ENCODE assay signal across 1 cellular context in genomic region chr3:49007771-49008528, GRCh38.
A peak's percentile ranks its signal among the peaks of the same experiment; 100 is the strongest.
TF ChIP-seq lines count a peak whose summit lies in the region.

No MANE protein-coding gene starts in this region.

TF ChIP-seq in HepG2, 621 proteins besides CTCF, POLR2A, EP300 and RAD21:
- TF ChIP-seq RORA (CRISPR knock-in tag; IDR thresholded peaks at IDR 0.05) = no peak
- no peak for TF ChIP-seq MTERF4 (CRISPR knock-in tag; IDR thresholded peaks at IDR 0.05)
- TF ChIP-seq ZNF709 (CRISPR knock-in tag; IDR thresholded peaks at IDR 0.05) = no peak
- no peak for TF ChIP-seq KLF12 (CRISPR knock-in tag; IDR thresholded peaks at IDR 0.05; ENCODE audit: borderline replicate concordance)
- TF ChIP-seq MLX (CRISPR knock-in tag; IDR thresholded peaks at IDR 0.05) = no peak
- 0 out of 2 replicates have a peak, but pooled peaks have one; percentile 48 for TF ChIP-seq IRX3 (CRISPR knock-in tag; IDR thresholded peaks at IDR 0.05; ENCODE audit: borderline replicate concordance, low read depth)
- TF ChIP-seq, protein P1, sequence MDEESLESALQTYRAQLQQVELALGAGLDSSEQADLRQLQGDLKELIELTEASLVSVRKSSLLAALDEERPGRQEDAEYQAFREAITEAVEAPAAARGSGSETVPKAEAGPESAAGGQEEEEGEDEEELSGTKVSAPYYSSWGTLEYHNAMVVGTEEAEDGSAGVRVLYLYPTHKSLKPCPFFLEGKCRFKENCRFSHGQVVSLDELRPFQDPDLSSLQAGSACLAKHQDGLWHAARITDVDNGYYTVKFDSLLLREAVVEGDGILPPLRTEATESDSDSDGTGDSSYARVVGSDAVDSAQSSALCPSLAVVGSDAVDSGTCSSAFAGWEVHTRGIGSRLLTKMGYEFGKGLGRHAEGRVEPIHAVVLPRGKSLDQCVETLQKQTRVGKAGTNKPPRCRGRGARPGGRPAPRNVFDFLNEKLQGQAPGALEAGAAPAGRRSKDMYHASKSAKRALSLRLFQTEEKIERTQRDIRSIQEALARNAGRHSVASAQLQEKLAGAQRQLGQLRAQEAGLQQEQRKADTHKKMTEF (CRISPR knock-in tag; IDR thresholded peaks at IDR 0.05) = no peak
- no peak for TF ChIP-seq ATM (IDR thresholded peaks at IDR 0.05; ENCODE audit: borderline replicate concordance)
- TF ChIP-seq, protein P2, sequence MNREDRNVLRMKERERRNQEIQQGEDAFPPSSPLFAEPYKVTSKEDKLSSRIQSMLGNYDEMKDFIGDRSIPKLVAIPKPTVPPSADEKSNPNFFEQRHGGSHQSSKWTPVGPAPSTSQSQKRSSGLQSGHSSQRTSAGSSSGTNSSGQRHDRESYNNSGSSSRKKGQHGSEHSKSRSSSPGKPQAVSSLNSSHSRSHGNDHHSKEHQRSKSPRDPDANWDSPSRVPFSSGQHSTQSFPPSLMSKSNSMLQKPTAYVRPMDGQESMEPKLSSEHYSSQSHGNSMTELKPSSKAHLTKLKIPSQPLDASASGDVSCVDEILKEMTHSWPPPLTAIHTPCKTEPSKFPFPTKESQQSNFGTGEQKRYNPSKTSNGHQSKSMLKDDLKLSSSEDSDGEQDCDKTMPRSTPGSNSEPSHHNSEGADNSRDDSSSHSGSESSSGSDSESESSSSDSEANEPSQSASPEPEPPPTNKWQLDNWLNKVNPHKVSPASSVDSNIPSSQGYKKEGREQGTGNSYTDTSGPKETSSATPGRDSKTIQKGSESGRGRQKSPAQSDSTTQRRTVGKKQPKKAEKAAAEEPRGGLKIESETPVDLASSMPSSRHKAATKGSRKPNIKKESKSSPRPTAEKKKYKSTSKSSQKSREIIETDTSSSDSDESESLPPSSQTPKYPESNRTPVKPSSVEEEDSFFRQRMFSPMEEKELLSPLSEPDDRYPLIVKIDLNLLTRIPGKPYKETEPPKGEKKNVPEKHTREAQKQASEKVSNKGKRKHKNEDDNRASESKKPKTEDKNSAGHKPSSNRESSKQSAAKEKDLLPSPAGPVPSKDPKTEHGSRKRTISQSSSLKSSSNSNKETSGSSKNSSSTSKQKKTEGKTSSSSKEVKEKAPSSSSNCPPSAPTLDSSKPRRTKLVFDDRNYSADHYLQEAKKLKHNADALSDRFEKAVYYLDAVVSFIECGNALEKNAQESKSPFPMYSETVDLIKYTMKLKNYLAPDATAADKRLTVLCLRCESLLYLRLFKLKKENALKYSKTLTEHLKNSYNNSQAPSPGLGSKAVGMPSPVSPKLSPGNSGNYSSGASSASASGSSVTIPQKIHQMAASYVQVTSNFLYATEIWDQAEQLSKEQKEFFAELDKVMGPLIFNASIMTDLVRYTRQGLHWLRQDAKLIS (CRISPR knock-in tag; IDR thresholded peaks at IDR 0.05) = no peak
- no peak for TF ChIP-seq RFX1 (IDR thresholded peaks at IDR 0.05)
- 0 out of 2 replicates have a peak, but pooled peaks have one; percentile 9 for TF ChIP-seq ZNF383 (CRISPR knock-in tag; IDR thresholded peaks at IDR 0.05; ENCODE audit: borderline replicate concordance)
- TF ChIP-seq MLLT10 (CRISPR knock-in tag; IDR thresholded peaks at IDR 0.05) = no peak
- peak; percentile 42 for TF ChIP-seq HNRNPK (IDR thresholded peaks at IDR 0.05; ENCODE audit: low read depth, low read length, poor library complexity, severe bottlenecking)
- TF ChIP-seq CHCHD3 (CRISPR knock-in tag; IDR thresholded peaks at IDR 0.05) = 0 out of 2 replicates have a peak, but pooled peaks have one; percentile 24
- 0 out of 2 replicates have a peak, but pooled peaks have one; percentile 19 for TF ChIP-seq ZNF580 (CRISPR knock-in tag; IDR thresholded peaks at IDR 0.05; ENCODE audit: borderline replicate concordance, low read depth)
- TF ChIP-seq NFIB (CRISPR knock-in tag; IDR thresholded peaks at IDR 0.05; ENCODE audit: borderline replicate concordance) = 0 out of 2 replicates have a peak, but pooled peaks have one; percentile 31
- 0 out of 2 replicates have a peak, but pooled peaks have one; percentile 37 for TF ChIP-seq DNMT3B (CRISPR knock-in tag; conservative IDR thresholded peaks at IDR 0.05)
- 0 out of 2 replicates have a peak, but pooled peaks have one; percentile 5 for TF ChIP-seq ZNF589 (CRISPR knock-in tag; conservative IDR thresholded peaks at IDR 0.05)
- TF ChIP-seq SP4 (CRISPR knock-in tag; IDR thresholded peaks at IDR 0.05) = peak; percentile 49; the same call in 1 of the 2 replicates
- TF ChIP-seq HMG20A (CRISPR knock-in tag; IDR thresholded peaks at IDR 0.05; ENCODE audit: borderline replicate concordance) = no peak
- no peak for TF ChIP-seq ZNF205 (CRISPR knock-in tag; IDR thresholded peaks at IDR 0.05)
- TF ChIP-seq, protein P3, sequence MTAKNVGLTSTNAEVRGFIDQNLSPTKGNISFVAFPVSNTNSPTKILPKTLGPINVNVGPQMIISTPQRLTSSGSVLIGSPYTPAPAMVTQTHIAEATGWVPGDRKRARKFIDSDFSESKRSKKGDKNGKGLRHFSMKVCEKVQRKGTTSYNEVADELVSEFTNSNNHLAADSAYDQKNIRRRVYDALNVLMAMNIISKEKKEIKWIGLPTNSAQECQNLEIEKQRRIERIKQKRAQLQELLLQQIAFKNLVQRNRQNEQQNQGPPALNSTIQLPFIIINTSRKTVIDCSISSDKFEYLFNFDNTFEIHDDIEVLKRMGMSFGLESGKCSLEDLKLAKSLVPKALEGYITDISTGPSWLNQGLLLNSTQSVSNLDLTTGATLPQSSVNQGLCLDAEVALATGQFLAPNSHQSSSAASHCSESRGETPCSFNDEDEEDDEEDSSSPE (CRISPR knock-in tag; IDR thresholded peaks at IDR 0.05) = no peak
- TF ChIP-seq KDM5A (IDR thresholded peaks at IDR 0.05; ENCODE audit: borderline replicate concordance, low read length) = peak; percentile 10; the same call in 1 of the 2 replicates
- TF ChIP-seq ATF7-NPFF (CRISPR knock-in tag; IDR thresholded peaks at IDR 0.05; ENCODE audit: low read depth) = peak; percentile 11; the same call in 1 of the 2 replicates
- no peak for TF ChIP-seq PBX2 (CRISPR knock-in tag; IDR thresholded peaks at IDR 0.05)
- TF ChIP-seq SP1 (IDR thresholded peaks at IDR 0.05) = no peak
- TF ChIP-seq SP1 (CRISPR knock-in tag; IDR thresholded peaks at IDR 0.05) = 0 out of 2 replicates have a peak, but pooled peaks have one; percentile 32
- TF ChIP-seq PATZ1 (CRISPR knock-in tag; IDR thresholded peaks at IDR 0.05) = peak; percentile 64; the same call in 1 of the 2 replicates
- 0 out of 2 replicates have a peak, but pooled peaks have one; percentile 0 for TF ChIP-seq ARID2 (CRISPR knock-in tag; IDR thresholded peaks at IDR 0.05; ENCODE audit: borderline replicate concordance)
